Comparison of ENCODE assay signal across 8 cellular contexts in genomic region chr19:19628499-19629134, GRCh38. TPM values are rescaled to one million over a fixed set of nuclear protein-coding genes. Genes with fewer than 3 reads are reported as not detected.
A peak's percentile ranks its signal among the peaks of the same experiment; 100 is the strongest.
DNase-seq lines count a peak whose midpoint lies in the region; ATAC-seq and TF ChIP-seq lines count a peak whose summit lies in the region.

No MANE protein-coding gene starts in this region.

- H3K36me3 Mint-ChIP-seq in brain: peaks cover 39% of the 10 kb centered on the region
- peaks cover 47% of the 10 kb centered on the region for H3K36me3 Mint-ChIP-seq in stimulated activated memory B cell treated with anti-CD40 and anti-IgM and Interleukin-4, amounts not matched to agents 10 μg/mL and 1 μg/mL and 100 μg/mL, for 72 hours

- H3K4me3 Mint-ChIP-seq in brain: peak overlapping the region; percentile 79 to 84 (median 82)
- peak overlapping the region; percentile 88 for H3K4me3 Mint-ChIP-seq in stimulated activated memory B cell treated with anti-CD40 and anti-IgM and Interleukin-4, amounts not matched to agents 10 μg/mL and 1 μg/mL and 100 μg/mL, for 72 hours

- H3K9me3 ChIP-seq in MG63: no peaks in the 10 kb centered on the region

- TF ChIP-seq CTCF in GM12865 (IDR thresholded peaks at IDR 0.05; ENCODE audit: insufficient read depth, low read depth, low read length, missing control alignments) (no peak), brain (conservative IDR thresholded peaks at IDR 0.05) (no peak), kidney epithelial cell (IDR thresholded peaks at IDR 0.05; ENCODE audit: insufficient read depth, low read length, poor library complexity, severe bottlenecking) (no peak)

- peak; percentile 61 for ATAC-seq in stimulated activated memory B cell treated with anti-CD40 and anti-IgM and Interleukin-4, amounts not matched to agents 10 μg/mL and 1 μg/mL and 100 μg/mL, for 72 hours

- no peaks in the 10 kb centered on the region for H3K9me3 Mint-ChIP-seq in brain
- H3K9me3 Mint-ChIP-seq in stimulated activated memory B cell treated with anti-CD40 and anti-IgM and Interleukin-4, amounts not matched to agents 10 μg/mL and 1 μg/mL and 100 μg/mL, for 72 hours: no peaks in the 10 kb centered on the region

- peak; percentile 58 for DNase-seq in GM12865 (ENCODE audit: low read depth)
- peak; percentile 94 for DNase-seq in HPDE6-E6E7 (ENCODE audit: extremely low spot score)
- DNase-seq in T follicular helper cell (ENCODE audit: low read depth): peak; percentile 30
- no peak for DNase-seq in kidney epithelial cell (ENCODE audit: low read depth)
- no peak for DNase-seq in glomerular visceral epithelial cell (ENCODE audit: extremely low spot score)
- DNase-seq in MG63: no peak

- peaks cover 22% of the 10 kb centered on the region for H3K4me1 Mint-ChIP-seq in brain
- H3K4me1 Mint-ChIP-seq in stimulated activated memory B cell treated with anti-CD40 and anti-IgM and Interleukin-4, amounts not matched to agents 10 μg/mL and 1 μg/mL and 100 μg/mL, for 72 hours: peaks cover 41% of the 10 kb centered on the region

- H3K27me3 ChIP-seq in kidney epithelial cell (ENCODE audit: control insufficient read depth, insufficient read depth, low read length) (no peaks in the 10 kb centered on the region), MG63 (no peaks in the 10 kb centered on the region)

- H3K36me3 ChIP-seq in kidney epithelial cell (ENCODE audit: control insufficient read depth, insufficient read depth, low read length) (no peaks in the 10 kb centered on the region), MG63 (peaks cover 6% of the 10 kb centered on the region)

- H3K4me3 ChIP-seq in GM12865 (ENCODE audit: low read depth, low read length) (peak overlapping the region; percentile 65), kidney epithelial cell (ENCODE audit: low read depth, low read length) (peak overlapping the region; percentile 55), MG63 (no peak overlapping the region)

- no peaks in the 10 kb centered on the region for H3K27me3 Mint-ChIP-seq in brain
- no peaks in the 10 kb centered on the region for H3K27me3 Mint-ChIP-seq in stimulated activated memory B cell treated with anti-CD40 and anti-IgM and Interleukin-4, amounts not matched to agents 10 μg/mL and 1 μg/mL and 100 μg/mL, for 72 hours

- peak overlapping the region in 4 of 5 experiments; percentile 79 to 93 (median 90) for H3K27ac Mint-ChIP-seq in brain
- peak overlapping the region; percentile 88 for H3K27ac Mint-ChIP-seq in stimulated activated memory B cell treated with anti-CD40 and anti-IgM and Interleukin-4, amounts not matched to agents 10 μg/mL and 1 μg/mL and 100 μg/mL, for 72 hours

RNA-seq across cellular contexts. Expression of gene LPAR2, which starts 0.6 kb away (rescaled TPM):
- 17.6 TPM for polyA plus RNA-seq in brain (ENCODE audit: insufficient read depth, low read depth, low replicate concordance)
- 19.2 and 30.5 TPM in 2 replicates for total RNA-seq in kidney epithelial cell
- 0.79 TPM in 1 of 2 replicates, not detected in the other for total RNA-seq in MG63 (2014; rRNA removed; shearing (Covaris generic); ENCODE audit: low replicate concordance)

RNA-seq across cellular contexts. Expression of gene PBX4, which starts 10.1 kb away (rescaled TPM):
- polyA plus RNA-seq in brain (ENCODE audit: insufficient read depth, low read depth, low replicate concordance): 5.2 TPM
- total RNA-seq in kidney epithelial cell: 0.41 and 1.7 TPM in 2 replicates
- 2.4 and 15.5 TPM in 2 replicates for total RNA-seq in MG63 (2014; rRNA removed; shearing (Covaris generic); ENCODE audit: low replicate concordance)

RNA-seq across cellular contexts. Expression of gene GMIP, which starts 14.8 kb away (rescaled TPM):
- polyA plus RNA-seq in brain (ENCODE audit: insufficient read depth, low read depth, low replicate concordance): 13.6 TPM
- total RNA-seq in kidney epithelial cell: 6.3 and 18.3 TPM in 2 replicates
- total RNA-seq in MG63 (2014; rRNA removed; shearing (Covaris generic); ENCODE audit: low replicate concordance): 2.7 and 12.4 TPM in 2 replicates

RNA-seq across cellular contexts. Expression of gene ATP13A1, which starts 34.9 kb away (rescaled TPM):
- 27.4 TPM for polyA plus RNA-seq in brain (ENCODE audit: insufficient read depth, low read depth, low replicate concordance)
- total RNA-seq in kidney epithelial cell: 76.9 and 186 TPM in 2 replicates
- total RNA-seq in MG63 (2014; rRNA removed; shearing (Covaris generic); ENCODE audit: low replicate concordance): 30.6 and 70.8 TPM in 2 replicates

RNA-seq across cellular contexts. Expression of gene ZNF101, which starts 40.0 kb away (rescaled TPM):
- polyA plus RNA-seq in brain (ENCODE audit: insufficient read depth, low read depth, low replicate concordance): 5.8 TPM
- 4.9 and 5.3 TPM in 2 replicates for total RNA-seq in kidney epithelial cell
- 7.1 and 18.0 TPM in 2 replicates for total RNA-seq in MG63 (2014; rRNA removed; shearing (Covaris generic); ENCODE audit: low replicate concordance)

Comparison
In these comparisons a context has a peak if more than half of its experiments do, and no peak if none do; other contexts are left out.
1. DNase-seq: peak in GM12865 (single experiment), HPDE6-E6E7 (single experiment) and T follicular helper cell (single experiment); none in kidney epithelial cell (single experiment), glomerular visceral epithelial cell (single experiment) and MG63 (single experiment).
2. RNA of gene LPAR2, which starts 0.6 kb away (total RNA-seq): 19.2 to 30.5 TPM in kidney epithelial cell; 0.79 TPM in MG63; every median in the first group is over 10 times any median in the second.